Comparison of ENCODE assay signal across 1 cellular context in the genomic region with DNA sequence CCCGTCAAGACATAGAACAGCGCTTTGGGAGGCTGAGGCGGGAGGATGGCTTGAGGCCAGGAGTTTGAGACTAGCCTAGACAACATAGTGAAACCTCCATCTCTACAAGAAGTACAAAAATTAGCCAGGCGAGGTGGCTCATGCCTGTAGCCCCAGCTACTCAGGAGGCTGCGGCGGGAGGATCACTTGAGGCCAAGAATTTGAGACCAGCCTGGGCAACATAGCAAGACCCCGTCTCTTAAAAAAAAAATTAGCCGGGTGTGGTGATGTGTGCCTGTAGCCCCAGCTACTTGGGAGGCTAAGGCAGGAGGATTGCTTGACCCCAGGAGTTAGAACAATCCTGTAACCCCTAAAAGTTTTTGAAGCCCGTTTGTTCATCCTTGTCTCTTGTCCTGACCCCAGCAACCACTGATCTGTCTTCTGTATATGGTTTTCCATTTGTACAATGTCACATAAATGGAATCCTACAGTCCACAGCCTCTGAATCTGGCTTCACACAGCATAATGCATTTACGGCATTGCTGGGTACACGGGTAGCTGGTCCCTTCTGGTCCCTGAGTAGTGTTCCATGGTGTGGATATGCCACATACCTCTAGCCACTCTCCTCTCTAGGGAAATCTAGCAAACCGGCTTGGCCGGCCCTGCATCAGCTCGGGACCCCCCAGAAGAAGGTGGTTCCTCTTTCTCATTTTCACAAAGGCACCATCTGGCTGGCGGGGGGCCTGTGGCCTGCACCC.
TF ChIP-seq lines count a peak whose summit lies in the region.

No MANE protein-coding gene starts in this region.

TF ChIP-seq in HepG2, 621 proteins besides CTCF, POLR2A, EP300 and RAD21:
- TF ChIP-seq, protein P1, sequence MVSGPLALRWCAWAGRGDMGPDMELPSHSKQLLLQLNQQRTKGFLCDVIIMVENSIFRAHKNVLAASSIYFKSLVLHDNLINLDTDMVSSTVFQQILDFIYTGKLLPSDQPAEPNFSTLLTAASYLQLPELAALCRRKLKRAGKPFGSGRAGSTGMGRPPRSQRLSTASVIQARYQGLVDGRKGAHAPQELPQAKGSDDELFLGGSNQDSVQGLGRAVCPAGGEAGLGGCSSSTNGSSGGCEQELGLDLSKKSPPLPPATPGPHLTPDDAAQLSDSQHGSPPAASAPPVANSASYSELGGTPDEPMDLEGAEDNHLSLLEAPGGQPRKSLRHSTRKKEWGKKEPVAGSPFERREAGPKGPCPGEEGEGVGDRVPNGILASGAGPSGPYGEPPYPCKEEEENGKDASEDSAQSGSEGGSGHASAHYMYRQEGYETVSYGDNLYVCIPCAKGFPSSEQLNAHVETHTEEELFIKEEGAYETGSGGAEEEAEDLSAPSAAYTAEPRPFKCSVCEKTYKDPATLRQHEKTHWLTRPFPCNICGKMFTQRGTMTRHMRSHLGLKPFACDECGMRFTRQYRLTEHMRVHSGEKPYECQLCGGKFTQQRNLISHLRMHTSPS (CRISPR knock-in tag; IDR thresholded peaks at IDR 0.05; ENCODE audit: low read depth) = no peak
- no peak for TF ChIP-seq CBX5 (CRISPR knock-in tag; IDR thresholded peaks at IDR 0.05; ENCODE audit: borderline replicate concordance)
- TF ChIP-seq ZC3H4 (CRISPR knock-in tag; IDR thresholded peaks at IDR 0.05; ENCODE audit: borderline replicate concordance) = no peak
- no peak for TF ChIP-seq DMAP1 (CRISPR knock-in tag; IDR thresholded peaks at IDR 0.05)
- TF ChIP-seq, protein P2, sequence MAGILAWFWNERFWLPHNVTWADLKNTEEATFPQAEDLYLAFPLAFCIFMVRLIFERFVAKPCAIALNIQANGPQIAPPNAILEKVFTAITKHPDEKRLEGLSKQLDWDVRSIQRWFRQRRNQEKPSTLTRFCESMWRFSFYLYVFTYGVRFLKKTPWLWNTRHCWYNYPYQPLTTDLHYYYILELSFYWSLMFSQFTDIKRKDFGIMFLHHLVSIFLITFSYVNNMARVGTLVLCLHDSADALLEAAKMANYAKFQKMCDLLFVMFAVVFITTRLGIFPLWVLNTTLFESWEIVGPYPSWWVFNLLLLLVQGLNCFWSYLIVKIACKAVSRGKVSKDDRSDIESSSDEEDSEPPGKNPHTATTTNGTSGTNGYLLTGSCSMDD (CRISPR knock-in tag; IDR thresholded peaks at IDR 0.05) = no peak
- peak; percentile 67 for TF ChIP-seq ZNF121 (CRISPR knock-in tag; IDR thresholded peaks at IDR 0.05)
